Comparison of ENCODE assay signal across 8 cellular contexts in genomic region chr16:69340095-69340644, GRCh38. TPM values are rescaled to one million over a fixed set of nuclear protein-coding genes. Genes with fewer than 3 reads are reported as not detected.
DNase-seq lines count a peak whose midpoint lies in the region; TF ChIP-seq lines count a peak whose summit lies in the region.

No MANE protein-coding gene starts in this region.

- H3K9me3 Mint-ChIP-seq in CD14-positive monocyte (no peaks in the 10 kb centered on the region), IgD-negative memory B cell (no peaks in the 10 kb centered on the region)

- no peaks in the 10 kb centered on the region for H3K27me3 ChIP-seq in mammary epithelial cell (ENCODE audit: insufficient read depth, low read length)
- no peaks in the 10 kb centered on the region for H3K27me3 ChIP-seq in mucosa of rectum (ENCODE audit: control insufficient read depth in 2 of 2, insufficient read depth in 2 of 2, low read length in 2 of 2)

- H3K27me3 Mint-ChIP-seq in CD14-positive monocyte (ENCODE audit: low read depth in 3 of 3) = peaks cover 0 to 3% (median 0%) of the 10 kb centered on the region in 3 donors
- no peaks in the 10 kb centered on the region for H3K27me3 Mint-ChIP-seq in IgD-negative memory B cell

- no TSS peak for BruUV-seq in mammary epithelial cell (replicated peaks; lab: Mats Ljungman, UMichigan)

- dilution Hi-C loops in mammary epithelial cell (cut with HindIII; ENCODE audit: low sequenced_read_pairs) = no loop called here

- H3K27ac ChIP-seq in mammary epithelial cell (ENCODE audit: insufficient read depth, low read depth, low read length) (peak overlapping the region; percentile 82), mucosa of rectum (ENCODE audit: low read depth in 2 of 2, low read length in 2 of 2) (peak overlapping the region; percentile 87)

- in situ Hi-C loops in mammary epithelial cell (cut with MboI; ENCODE audit: low sequenced_read_pairs in 2 of 2) = no loop called here

- CTCF ChIA-PET in mammary epithelial cell (lab: Charles Lee; ENCODE audit: low non-redundant PET) = no interaction called here

- H3K9me3 ChIP-seq in mammary epithelial cell (replicated peaks; ENCODE audit: insufficient read depth, low read length) (no peaks in the 10 kb centered on the region), mucosa of rectum (ENCODE audit: control insufficient read depth in 2 of 2, low read length in 2 of 2) (no peaks in the 10 kb centered on the region)

- H3K9ac ChIP-seq in mammary epithelial cell (ENCODE audit: insufficient read depth, low read length) = peak overlapping the region; percentile 92
- H3K9ac ChIP-seq in mucosa of rectum (ENCODE audit: low read depth in 1 of 2, low read length in 2 of 2) = peak overlapping the region; percentile 65 to 84

- H3K4me3 Mint-ChIP-seq in CD14-positive monocyte (peak overlapping the region; percentile 99 to 100), IgD-negative memory B cell (peak overlapping the region; percentile 95 to 99 (median 98))

- DNase-seq in CD14-positive monocyte (ENCODE audit: low spot score) (no peak), mammary epithelial cell (peak; percentile 16), GDM1 (lab: John Stamatoyannopoulos, UW) (no peak), inferior parietal cortex (ENCODE audit: extremely low spot score) (no peak), HuH-7.5 (ENCODE audit: low spot score) (no peak), NCI-H748 treated with DMSO at 0.1 percent for 48 hours (lab: John Stamatoyannopoulos, UW) (no peak)

- H3K4me3 ChIP-seq in mammary epithelial cell (replicated peaks in 1 of 3; ENCODE audit: insufficient read depth in 1 of 3, low read depth in 2 of 3, low read length in 3 of 3) (peak overlapping the region; percentile 85 to 92 (median 86)), mucosa of rectum (ENCODE audit: low read length in 2 of 2) (peak overlapping the region; percentile 83 to 94)

- H3K27ac Mint-ChIP-seq in CD14-positive monocyte (peak overlapping the region; percentile 93 to 99 (median 96)), IgD-negative memory B cell (peak overlapping the region; percentile 79 to 97 (median 86))

- intact Hi-C loops in CD14-positive monocyte (cut with micrococcal nuclease) = no loop called here
- intact Hi-C loops in mammary epithelial cell (cut with micrococcal nuclease) = no loop called here

- H3K79me2 ChIP-seq in mammary epithelial cell (ENCODE audit: insufficient read depth, low read length) = peaks cover 78% of the 10 kb centered on the region

- peak overlapping the region; percentile 95 for H2AFZ ChIP-seq in mammary epithelial cell (ENCODE audit: low read depth, low read length)

- 12% methylated on average over 12 of the region's 16 CpGs for WGBS in mammary epithelial cell (ENCODE audit: low coverage, missing lambda C conversion rate)

- peaks cover 27% of the 10 kb centered on the region for H3K4me1 Mint-ChIP-seq in CD14-positive monocyte
- peaks cover 26 to 35% (median 30%) of the 10 kb centered on the region in 3 donors for H3K4me1 Mint-ChIP-seq in IgD-negative memory B cell

- H3K4me2 ChIP-seq in mammary epithelial cell (ENCODE audit: insufficient read depth, low read depth, low read length) = peak overlapping the region; percentile 81

- H3K4me1 ChIP-seq in mammary epithelial cell (ENCODE audit: insufficient read depth, low read length) = peaks cover 17% of the 10 kb centered on the region
- H3K4me1 ChIP-seq in mucosa of rectum (ENCODE audit: control insufficient read depth in 2 of 2, insufficient read depth in 2 of 2, low read length in 2 of 2) = peaks cover 14 to 18% of the 10 kb centered on the region in 2 donors

- H3K36me3 ChIP-seq in mammary epithelial cell (ENCODE audit: insufficient read depth, low read length) (peaks cover 15% of the 10 kb centered on the region), mucosa of rectum (ENCODE audit: control insufficient read depth in 2 of 2, insufficient read depth in 2 of 2, low read length in 2 of 2) (peaks cover 22 to 30% of the 10 kb centered on the region in 2 donors)

- H3K36me3 Mint-ChIP-seq in CD14-positive monocyte (peaks cover 38 to 43% of the 10 kb centered on the region in 2 donors), IgD-negative memory B cell (peaks cover 8% of the 10 kb centered on the region)

- no peaks in the 10 kb centered on the region for H4K20me1 ChIP-seq in mammary epithelial cell (ENCODE audit: insufficient read depth, low read length)

- no peak for TF ChIP-seq CTCF in CD14-positive monocyte (IDR thresholded peaks at IDR 0.05)
- TF ChIP-seq CTCF in mammary epithelial cell (conservative IDR thresholded peaks at IDR 0.05 in 1 of 2, IDR thresholded peaks at IDR 0.05 in 1 of 2; ENCODE audit: extremely low read depth in 1 of 2, insufficient read depth in 1 of 2, low read depth in 1 of 2, low read length in 2 of 2) = no peak

RNA-seq across cellular contexts. Expression of gene NIP7, which starts 0.6 kb away (rescaled TPM):
- polyA plus RNA-seq in CD14-positive monocyte = 10 to 100 TPM; 14.2 to 16.4 TPM
- 22.8 TPM for polyA plus RNA-seq in IgD-negative memory B cell
- total RNA-seq in mammary epithelial cell = 10 to 100 TPM; 24.8 to 43.2 TPM
- 19.7 TPM for polyA plus RNA-seq in mammary epithelial cell
- polyA minus RNA-seq in mammary epithelial cell = 52.6 TPM

RNA-seq across cellular contexts. Expression of gene COG8, which starts 0.8 kb away (rescaled TPM):
- polyA plus RNA-seq in CD14-positive monocyte (10 to 100 TPM; 21.6 to 24.1 TPM), IgD-negative memory B cell (42.9 TPM), mammary epithelial cell (25.8 TPM)
- 10 to 100 TPM; 24.3 to 32.7 TPM for total RNA-seq in mammary epithelial cell
- polyA minus RNA-seq in mammary epithelial cell = 26.5 TPM

RNA-seq across cellular contexts. Expression of gene PDF, which starts 9.8 kb away (rescaled TPM):
- polyA plus RNA-seq in CD14-positive monocyte = 1 to 10 TPM; 4.2 to 7.2 TPM
- polyA plus RNA-seq in IgD-negative memory B cell = 20.1 TPM
- 10 to 100 TPM; 20.2 to 21.7 TPM for total RNA-seq in mammary epithelial cell
- 14.4 TPM for polyA plus RNA-seq in mammary epithelial cell
- polyA minus RNA-seq in mammary epithelial cell = 0.67 TPM

RNA-seq across cellular contexts. Expression of gene TMED6, which starts 11.4 kb away (rescaled TPM):
- polyA plus RNA-seq in CD14-positive monocyte (not detected), IgD-negative memory B cell (not detected), mammary epithelial cell (not detected)
- total RNA-seq in mammary epithelial cell = under 1 TPM; 0.17 to 0.56 TPM
- not detected for polyA minus RNA-seq in mammary epithelial cell

RNA-seq across cellular contexts. Expression of gene VPS4A, which starts 29.0 kb away (rescaled TPM):
- polyA plus RNA-seq in CD14-positive monocyte (10 to 100 TPM; 18.2 to 21.8 TPM), IgD-negative memory B cell (46.3 TPM), mammary epithelial cell (22.6 TPM)
- 10 to 100 TPM; 32.0 to 38.4 TPM for total RNA-seq in mammary epithelial cell
- polyA minus RNA-seq in mammary epithelial cell = 49.4 TPM
